10 cellular contexts compared by ENCODE assay signal in the genomic region with DNA sequence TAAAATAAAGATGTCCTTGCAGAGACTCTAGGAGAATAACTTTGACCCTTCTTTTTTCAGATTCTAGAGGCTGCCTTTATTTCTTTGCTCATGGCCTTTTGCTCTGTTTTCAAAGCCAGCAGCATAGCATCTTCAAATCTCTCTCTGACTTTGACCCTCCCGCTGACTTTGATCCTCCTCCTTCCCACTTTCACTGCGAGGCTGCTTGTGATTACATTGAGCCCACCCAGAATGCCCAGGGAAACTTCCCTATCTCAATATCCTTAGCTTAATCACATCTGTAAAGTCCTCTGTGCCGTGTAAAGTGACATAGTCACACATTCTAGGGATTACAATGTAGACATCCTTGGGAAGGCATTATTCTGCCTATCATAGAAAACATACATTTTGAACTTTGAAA. TPM values are rescaled to one million over a fixed set of nuclear protein-coding genes. Genes with fewer than 3 reads are reported as not detected.
"Had no signal": no experiment of that assay in that cellular context is flagged by ENCODE, and none has a peak within 500 bp of the region (broad histone marks: within the 10 kb centered on the region; RNA-seq: fewer than 3 reads in every experiment).

No MANE protein-coding gene starts in this region.

- H3K9ac ChIP-seq: GM23248 had no signal

- H2AFZ ChIP-seq: GM23248 had no signal

- FAIRE-seq: H1, H54, K562 had no signal

- H3K27ac ChIP-seq: GM23248, HL-60 had no signal

- ATAC-seq: K562 had no signal

- DNase-seq: H9, HCEC 1CT, IMR-90, KG1 had no signal

- H3K4me3 ChIP-seq: GM23248, K562 had no signal

- H3K4me3 Mint-ChIP-seq: H9 had no signal

RNA-seq across cellular contexts. Expression of gene TACR1, which starts 23.8 kb away (rescaled TPM):
- total RNA-seq: HT1080, K562 had no signal
- polyA plus RNA-seq: K562 had no signal
